Comparison of ENCODE assay signal across 23 cellular contexts in genomic region chr17:1509255-1509943, GRCh38. TPM values are rescaled to one million over a fixed set of nuclear protein-coding genes. Genes with fewer than 3 reads are reported as not detected.
A peak's percentile ranks its signal among the peaks of the same experiment; 100 is the strongest.
DNase-seq lines count a peak whose midpoint lies in the region; ATAC-seq, FAIRE-seq and TF ChIP-seq lines count a peak whose summit lies in the region.
"Had no signal": no experiment of that assay in that cellular context is flagged by ENCODE, and none has a peak within 500 bp of the region (broad histone marks: within the 10 kb centered on the region; RNA-seq: fewer than 3 reads in every experiment).

No MANE protein-coding gene starts in this region.

- H3K4me1 ChIP-seq in hepatocyte (ENCODE audit: insufficient read depth) (no peaks in the 10 kb centered on the region), small intestine (ENCODE audit: control insufficient read depth in 2 of 2, insufficient read depth in 1 of 2, low read depth in 1 of 2, low read length in 1 of 2) (peaks cover 0 to 15% of the 10 kb centered on the region in 2 donors), prostate gland (replicated peaks) (peaks cover 10% of the 10 kb centered on the region)

- H3K36me3 ChIP-seq in hepatocyte (replicated peaks; ENCODE audit: insufficient read depth, low read depth) (no peaks in the 10 kb centered on the region), small intestine (ENCODE audit: control insufficient read depth in 2 of 2, insufficient read depth in 2 of 2, low read length in 2 of 2) (peaks cover 0 to 3% of the 10 kb centered on the region in 2 donors), prostate gland (peaks cover 0 to 4% of the 10 kb centered on the region in 2 donors)
- H3K36me3 ChIP-seq: cardiac muscle cell had no signal

- H2AFZ ChIP-seq in hepatocyte: no peak overlapping the region

- H4K20me1 ChIP-seq in hepatocyte (ENCODE audit: insufficient read depth, poor library complexity, severe bottlenecking): no peaks in the 10 kb centered on the region

- intact Hi-C loops in prostate gland (cut with DNase I): no loop called here

- H3K4me2 ChIP-seq in hepatocyte: no peak overlapping the region

- no peak overlapping the region for H3K4me3 ChIP-seq in hepatocyte
- no peak overlapping the region for H3K4me3 ChIP-seq in small intestine (ENCODE audit: low read depth in 1 of 2, low read length in 2 of 2)
- no peak overlapping the region for H3K4me3 ChIP-seq in prostate gland
- H3K4me3 ChIP-seq: adrenal gland, cardiac muscle cell, gastroesophageal sphincter, left lung, SK-N-MC, thoracic aorta had no signal

- H3K9me2 ChIP-seq in hepatocyte (replicated peaks; ENCODE audit: insufficient read depth): no peaks in the 10 kb centered on the region

- H3K79me2 ChIP-seq in hepatocyte: peaks cover 15% of the 10 kb centered on the region

- no peak for TF ChIP-seq POLR2A in prostate gland (IDR thresholded peaks at IDR 0.05)

- no peak for ATAC-seq in HG03045 (IDR thresholded peaks at IDR 0.05; ENCODE audit: unreplicated experiment)
- ATAC-seq: activated CD4-positive, CD25-positive, alpha-beta regulatory T cell treated with anti-CD3 and anti-CD28 coated beads, Interleukin-2, amount 50 U/mL, for 24 hours; esophagus mucosa; gastroesophageal sphincter; left lung; right cardiac atrium had no signal

- TF ChIP-seq CTCF in hepatocyte (IDR thresholded peaks at IDR 0.05; ENCODE audit: poor library complexity) (no peak), prostate gland (IDR thresholded peaks at IDR 0.05) (no peak)

- H3K27ac ChIP-seq in hepatocyte: no peak overlapping the region
- peak overlapping the region in 1 of 2 donors; percentile 72 for H3K27ac ChIP-seq in small intestine (ENCODE audit: low read depth in 1 of 2, low read length in 1 of 2)
- no peak overlapping the region for H3K27ac ChIP-seq in prostate gland
- H3K27ac ChIP-seq: 22Rv1, adrenal gland, cardiac muscle cell, SK-N-MC, thoracic aorta had no signal

- no peaks in the 10 kb centered on the region for H3K9me3 ChIP-seq in hepatocyte (ENCODE audit: low read depth)
- H3K9me3 ChIP-seq in small intestine (ENCODE audit: control insufficient read depth, low read depth): no peaks in the 10 kb centered on the region
- H3K9me3 ChIP-seq in prostate gland: no peaks in the 10 kb centered on the region
- H3K9me3 ChIP-seq: adrenal gland, gastroesophageal sphincter, left lung, thoracic aorta had no signal

- DNase-seq in DMS53 (lab: John Stamatoyannopoulos, UW): peak; percentile 27
- DNase-seq in DMS53 treated with DMSO at 0.1 percent for 48 hours (lab: John Stamatoyannopoulos, UW; ENCODE audit: unreplicated experiment): no peak
- peak; percentile 47 for DNase-seq in HuH-7 (ENCODE audit: low spot score)
- peak; percentile 44 for DNase-seq in hepatocyte (ENCODE audit: low spot score)
- peak; percentile 79 for DNase-seq in small intestine
- no peak for DNase-seq in NCI-H2029 treated with DMSO at 0.1 percent for 48 hours (lab: John Stamatoyannopoulos, UW)
- no peak for DNase-seq in prostate gland (ENCODE audit: low spot score)
- DNase-seq: adrenal gland; H7; left lung; NCI-H1436; NCI-H2171 treated with DMSO at 0.1 percent for 48 hours; right cardiac atrium; stimulated activated CD4-positive, alpha-beta T cell treated with anti-CD3 and anti-CD28 coated beads, Interleukin-15, amount 100 ng/mL, for 24 hours had no signal

- H3K27me3 ChIP-seq in hepatocyte (no peaks in the 10 kb centered on the region), small intestine (ENCODE audit: control insufficient read depth in 2 of 2, insufficient read depth in 2 of 2, low read length in 2 of 2) (no peaks in the 10 kb centered on the region), prostate gland (replicated peaks; ENCODE audit: insufficient read depth) (no peaks in the 10 kb centered on the region)
- H3K27me3 ChIP-seq: adrenal gland, cardiac muscle cell, gastroesophageal sphincter, left lung had no signal

- FAIRE-seq in small intestine (lab: Jason Lieb, UNC): no peak
- FAIRE-seq: GM12892 had no signal

- 73% methylated on average over 8 of the region's 8 CpGs for WGBS in hepatocyte (ENCODE audit: low lambda C conversion rate, missing lambda C conversion rate)
- WGBS in small intestine, 3 donors: 54 to 62% (median 55%) methylated on average over 8 of the region's 8 CpGs
- WGBS in prostate gland: 79% methylated on average over 8 of the region's 8 CpGs

RNA-seq across cellular contexts. Expression of gene INPP5K, which starts 7.0 kb away (rescaled TPM):
- total RNA-seq in hepatocyte (34.7 and 48.4 TPM in 2 replicates), prostate gland (10 to 100 TPM; 82.7 to 87.4 TPM)
- polyA plus RNA-seq in hepatocyte (33.5 and 40.4 TPM in 2 replicates), small intestine (10 to 100 TPM; 21.8 to 28.1 (median 26.8) TPM)

RNA-seq across cellular contexts. Expression of gene MYO1C, which starts 16.9 kb away (rescaled TPM):
- total RNA-seq in hepatocyte: 74.4 and 76.8 TPM in 2 replicates
- 85.3 and 92.3 TPM in 2 replicates for polyA plus RNA-seq in hepatocyte
- 10 to 100 TPM; 51.1 to 67.1 (median 58.7) TPM for polyA plus RNA-seq in small intestine
- 100 to 1,000 TPM in 1 of 2 donors, 10 to 100 TPM in 1; 94.4 to 120 TPM for total RNA-seq in prostate gland

RNA-seq across cellular contexts. Expression of gene PITPNA, which starts 53.2 kb away (rescaled TPM):
- total RNA-seq in hepatocyte (25.4 and 26.8 TPM in 2 replicates), prostate gland (10 to 100 TPM; 51.6 to 57.5 TPM)
- polyA plus RNA-seq in hepatocyte (55.0 and 58.0 TPM in 2 replicates), small intestine (10 to 100 TPM; 39.8 to 51.2 (median 47.8) TPM)

RNA-seq across cellular contexts. Expression of gene CRK, which starts 53.4 kb away (rescaled TPM):
- total RNA-seq in hepatocyte: 66.7 and 72.1 TPM in 2 replicates
- 66.5 and 69.2 TPM in 2 replicates for polyA plus RNA-seq in hepatocyte
- 10 to 100 TPM; 31.2 to 42.9 (median 41.6) TPM for polyA plus RNA-seq in small intestine
- total RNA-seq in prostate gland: 10 to 100 TPM; 52.6 to 77.7 TPM

Comparison
In these comparisons a context has a peak if more than half of its experiments do, and no peak if none do; other contexts are left out.
1. DNase-seq: peak in DMS53 (single experiment), HuH-7 (single experiment), hepatocyte (single experiment) and small intestine (single experiment); none in DMS53 treated with DMSO at 0.1 percent for 48 hours (single experiment), NCI-H2029 treated with DMSO at 0.1 percent for 48 hours (single experiment) and prostate gland (single experiment).